In genomic region chr9:96818535-96818934, GRCh38 we compare ENCODE assay signal across 1 cellular context.
TF ChIP-seq lines count a peak whose summit lies in the region.

No MANE protein-coding gene starts in this region.

TF ChIP-seq in GM23338, 12 proteins besides CTCF, POLR2A, EP300 and RAD21 (continued from another document):
- no peak for TF ChIP-seq ZNF462 (CRISPR knock-in tag; IDR thresholded peaks at IDR 0.05)
- TF ChIP-seq EZH2phosphoT487 (IDR thresholded peaks at IDR 0.05; ENCODE audit: unreplicated experiment), result no peak
- TF ChIP-seq STAT1 (IDR thresholded peaks at IDR 0.05; ENCODE audit: unreplicated experiment), result no peak
- no peak for TF ChIP-seq ZNF331 (CRISPR knock-in tag; IDR thresholded peaks at IDR 0.05; ENCODE audit: low read depth)
- TF ChIP-seq CREB1 (CRISPR knock-in tag; IDR thresholded peaks at IDR 0.05; ENCODE audit: low read depth), result no peak
- no peak for TF ChIP-seq JUNB (IDR thresholded peaks at IDR 0.05; ENCODE audit: unreplicated experiment)
- no peak for TF ChIP-seq ZNF114 (CRISPR knock-in tag; IDR thresholded peaks at IDR 0.05)
- no peak for TF ChIP-seq POLR2AphosphoS5 (IDR thresholded peaks at IDR 0.05; ENCODE audit: low read depth)
- TF ChIP-seq REST (IDR thresholded peaks at IDR 0.05; ENCODE audit: unreplicated experiment), result no peak
